Comparison of ENCODE assay signal across 35 cellular contexts in the genomic region with DNA sequence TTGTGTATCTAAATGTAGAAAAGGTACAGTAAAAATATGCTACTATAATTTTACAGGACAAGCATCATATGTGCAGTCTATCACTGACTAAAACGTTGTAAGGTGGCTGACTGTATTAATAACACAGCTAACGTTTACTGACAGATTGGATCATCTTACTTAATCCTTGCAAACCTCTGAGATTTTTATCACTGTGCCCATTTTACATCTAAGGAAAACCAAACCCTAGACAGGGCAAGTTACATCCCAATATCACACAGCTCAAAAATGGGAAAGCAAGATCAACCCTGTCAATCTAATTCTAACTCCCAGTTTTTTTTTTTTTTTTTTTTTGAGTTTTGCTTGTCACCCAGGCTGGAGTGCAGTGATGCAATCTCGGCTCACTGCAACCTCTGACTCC. TPM values are rescaled to one million over a fixed set of nuclear protein-coding genes. Genes with fewer than 3 reads are reported as not detected.
"Had no signal": no experiment of that assay in that cellular context is flagged by ENCODE, and none has a peak within 500 bp of the region (broad histone marks: within the 10 kb centered on the region; RNA-seq: fewer than 3 reads in every experiment).

No MANE protein-coding gene starts in this region.

- ATAC-seq: foreskin keratinocyte; gastroesophageal sphincter; heart left ventricle; left cardiac atrium; left lung; naive thymus-derived CD4-positive, alpha-beta T cell; psoas muscle; right cardiac atrium; stimulated activated memory B cell treated with anti-CD40 and anti-IgM and Interleukin-4, amounts not matched to agents 10 μg/mL and 1 μg/mL and 100 μg/mL, for 72 hours; stimulated activated naive CD8-positive, alpha-beta T cell treated with anti-CD3 and anti-CD28 coated beads, Interleukin-15, Interleukin-2, amounts not matched to agents 100 U/mL and 50 U/mL, for 24 hours had no signal

- H3K4me3 ChIP-seq: coronary artery, esophagus muscularis mucosa, gastroesophageal sphincter, heart left ventricle, hepatocyte, left lung, ovary, psoas muscle, skin epidermis, spleen, thoracic aorta, tibial nerve, upper lobe of left lung had no signal

- DNase-seq: dermis blood vessel endothelial cell; effector memory CD4-positive, alpha-beta T cell; foreskin keratinocyte; heart left ventricle; left cardiac atrium; left lung; mesenchymal stem cell; midbrain; naive thymus-derived CD4-positive, alpha-beta T cell; nephron progenitor cell; nucleus accumbens; ovary; posterior cingulate gyrus; psoas muscle; right cardiac atrium; spleen; stimulated activated CD4-positive, alpha-beta T cell treated with anti-CD3 and anti-CD28 coated beads, Interleukin-4, amount 100 ng/mL, for 4 hours; stimulated activated naive CD8-positive, alpha-beta T cell treated with anti-CD3 and anti-CD28 coated beads, Interleukin-15, Interleukin-2, amounts not matched to agents 100 U/mL and 50 U/mL, for 24 hours; upper lobe of left lung had no signal

- H3K27me3 ChIP-seq: esophagus muscularis mucosa, foreskin keratinocyte, gastroesophageal sphincter, heart left ventricle, hepatocyte, left lung, ovary, spleen, tibial nerve, upper lobe of left lung had no signal

- H3K9me3 ChIP-seq: esophagus muscularis mucosa, gastroesophageal sphincter, heart left ventricle, left lung, ovary, psoas muscle, spleen, thoracic aorta, tibial nerve, upper lobe of left lung had no signal

- H3K4me1 ChIP-seq: foreskin keratinocyte, heart left ventricle, left lung, psoas muscle, spleen, tibial nerve, upper lobe of left lung had no signal

- H2AFZ ChIP-seq: hepatocyte had no signal

- H3K36me3 ChIP-seq: ovary had no signal

- H3K4me2 ChIP-seq: hepatocyte had no signal

- H3K27ac ChIP-seq: coronary artery, esophagus muscularis mucosa, foreskin keratinocyte, gastroesophageal sphincter, heart left ventricle, hepatocyte, left lung, ovary, psoas muscle, skin epidermis, spleen, thoracic aorta, tibial nerve, upper lobe of left lung had no signal

RNA-seq across cellular contexts. Expression of a gene that starts 22.8 kb away (rescaled TPM):
- total RNA-seq: dermis blood vessel endothelial cell; endothelial cell of umbilical vein; epithelial cell of proximal tubule; esophagus muscularis mucosa; fibroblast of lung; foreskin keratinocyte; heart left ventricle; kidney epithelial cell; left cardiac atrium; left lung; lower leg skin; lung microvascular endothelial cell; mucosa of gallbladder; naive thymus-derived CD4-positive, alpha-beta T cell; ovary; psoas muscle; renal cortical epithelial cell; right cardiac atrium; thoracic aorta; tibial nerve; upper lobe of left lung had no signal
- polyA plus RNA-seq: endothelial cell of umbilical vein, fibroblast of lung, foreskin keratinocyte, hepatocyte, ovary, psoas muscle, right cardiac atrium had no signal
